ENCODE assay signal across 8 cellular contexts in the genomic region with DNA sequence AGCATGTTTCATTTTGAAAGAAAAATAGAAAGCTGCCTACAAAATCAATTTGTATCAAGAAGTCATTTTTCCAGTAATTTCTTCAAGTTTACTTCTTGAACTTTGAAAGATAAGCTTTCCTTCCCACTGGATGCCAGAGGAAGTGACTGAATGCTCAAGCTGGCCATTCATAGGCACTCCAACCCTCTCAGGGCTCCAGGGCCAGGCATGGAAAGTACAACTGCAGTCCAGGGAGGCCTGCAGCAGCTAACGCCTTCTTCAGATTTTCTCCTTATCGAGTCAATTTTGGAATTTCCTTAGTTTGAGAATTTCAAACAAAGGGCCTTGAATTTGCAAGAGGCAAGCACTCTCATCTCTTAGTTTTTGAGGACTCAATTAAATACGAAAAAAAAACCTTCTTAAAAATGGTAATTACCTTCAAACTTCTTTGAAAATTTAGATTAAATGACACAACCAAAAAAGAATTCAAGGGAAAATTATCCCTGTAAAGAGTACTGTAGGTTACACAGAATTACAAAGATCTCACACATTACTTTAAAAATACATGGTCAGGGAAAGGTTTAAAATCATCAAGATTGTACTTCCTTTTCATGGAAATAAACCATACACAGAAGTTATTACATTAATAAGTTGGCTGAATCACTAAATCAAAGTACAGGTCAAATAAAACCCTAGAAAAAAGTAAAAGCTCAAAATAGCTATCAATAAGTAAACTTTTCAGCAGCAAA. TPM values are rescaled to one million over a fixed set of nuclear protein-coding genes. Genes with fewer than 3 reads are reported as not detected.
DNase-seq lines count a peak whose midpoint lies in the region; ATAC-seq and TF ChIP-seq lines count a peak whose summit lies in the region.

No MANE protein-coding gene starts in this region.

- H3K4me3 ChIP-seq in GM23248 (peak overlapping the region; percentile 92), esophagus squamous epithelium (peak overlapping the region in 3 of 4 donors; percentile 88 to 96 (median 96)), trophoblast cell (ENCODE audit: low read depth, low read length) (no peak overlapping the region), ovary (no peak overlapping the region)

- peaks cover 50% of the 10 kb centered on the region for H3F3A ChIP-seq in GM23248 (ENCODE audit: insufficient read depth)

- H2BK120ac ChIP-seq in trophoblast cell (ENCODE audit: insufficient read depth, low read length, poor library complexity), result no peak overlapping the region

- H2BK5ac ChIP-seq in trophoblast cell (ENCODE audit: low read depth, low read length, poor library complexity), result no peak overlapping the region

- intact Hi-C loops in esophagus squamous epithelium (cut with DNase I), result no loop called here
- intact Hi-C loops in ovary (cut with DNase I), result no loop called here

- peak overlapping the region; percentile 100 for H3K4me2 ChIP-seq in GM23248 (ENCODE audit: unreplicated experiment)
- H3K4me2 ChIP-seq in trophoblast cell (ENCODE audit: low read length), result peak overlapping the region; percentile 96

- no peak overlapping the region for H4K8ac ChIP-seq in trophoblast cell (ENCODE audit: low read depth, low read length)

- TF ChIP-seq POLR2A in esophagus squamous epithelium (IDR thresholded peaks at IDR 0.05) (no peak), ovary (IDR thresholded peaks at IDR 0.05) (no peak)

- TF ChIP-seq CTCF in esophagus squamous epithelium (IDR thresholded peaks at IDR 0.05) (no peak), ovary (IDR thresholded peaks at IDR 0.05) (no peak)

- H4K20me1 ChIP-seq in GM23248 (ENCODE audit: insufficient read depth), result peaks cover 16% of the 10 kb centered on the region

- no peak overlapping the region for H2BK12ac ChIP-seq in trophoblast cell (ENCODE audit: low read length)

- peak overlapping the region; percentile 53 for H3K4ac ChIP-seq in trophoblast cell (ENCODE audit: low read depth, low read length)

- H3K79me2 ChIP-seq in GM23248 (ENCODE audit: insufficient read depth) (peaks cover 70% of the 10 kb centered on the region), trophoblast cell (ENCODE audit: control insufficient read depth, insufficient read depth, low read length, poor library complexity) (peaks cover 23% of the 10 kb centered on the region)

- no peaks in the 10 kb centered on the region for H3K9me2 ChIP-seq in GM23248 (ENCODE audit: insufficient read depth)

- no peak overlapping the region for H3K14ac ChIP-seq in trophoblast cell (ENCODE audit: low read length)

- no peak for ATAC-seq in HG03045 (IDR thresholded peaks at IDR 0.05; ENCODE audit: unreplicated experiment)

- no peak for TF ChIP-seq EP300 in ovary (IDR thresholded peaks at IDR 0.05)

- WGBS in GM23248 (ENCODE audit: low coverage in 1 of 2, low lambda C conversion rate in 2 of 2, missing lambda C conversion rate in 2 of 2), 2 experiments, result 77 to 87% methylated on average over 3 of the region's 3 CpGs
- 41 to 55% methylated on average over 3 of the region's 3 CpGs for WGBS in esophagus squamous epithelium, 2 donors
- WGBS in trophoblast cell (ENCODE audit: extremely low coverage, insufficient coverage, insufficient read length), result no CpG with 5 or more reads among the region's 3 CpGs
- 13 to 36% (median 15%) methylated on average over 3 of the region's 3 CpGs for WGBS in ovary, 3 donors

- H3K4me1 ChIP-seq in GM23248 (ENCODE audit: insufficient read depth) (peaks cover 42% of the 10 kb centered on the region), esophagus squamous epithelium (peaks cover 17 to 60% (median 30%) of the 10 kb centered on the region in 3 donors), trophoblast cell (ENCODE audit: control insufficient read depth in 1 of 2, insufficient read depth in 2 of 2, low read length in 2 of 2) (peaks cover 0 to 10% of the 10 kb centered on the region in 2 experiments), ovary (ENCODE audit: insufficient read depth) (peaks cover 8% of the 10 kb centered on the region)

- H4K12ac ChIP-seq in trophoblast cell (ENCODE audit: low read depth, low read length), result no peak overlapping the region

- H2AK5ac ChIP-seq in trophoblast cell (ENCODE audit: low read length), result no peak overlapping the region

- DNase-seq in GM23248 (peak; percentile 68), RPMI8226 (peak; percentile 32), esophagus squamous epithelium (lab: John Stamatoyannopoulos, UW) (no peak), trophoblast cell (peak; percentile 33 to 59), NCI-H2227 treated with DMSO at 0.1 percent for 48 hours (lab: John Stamatoyannopoulos, UW) (no peak), hippocampal formation (lab: John Stamatoyannopoulos, UW) (no peak), ovary (no peak)

- no peak overlapping the region for H3K18ac ChIP-seq in trophoblast cell (ENCODE audit: low read length)

- H3K36me3 ChIP-seq in GM23248 (ENCODE audit: low read depth) (no peaks in the 10 kb centered on the region), esophagus squamous epithelium (no peaks in the 10 kb centered on the region), trophoblast cell (ENCODE audit: control insufficient read depth in 1 of 2, insufficient read depth in 2 of 2, low read length in 2 of 2) (no peaks in the 10 kb centered on the region), ovary (no peaks in the 10 kb centered on the region)

- no peak overlapping the region for H4K91ac ChIP-seq in trophoblast cell (ENCODE audit: low read depth, low read length)

- H3K9ac ChIP-seq in GM23248 (peak overlapping the region; percentile 97), trophoblast cell (ENCODE audit: low read length) (no peak overlapping the region)

- peaks cover 16% of the 10 kb centered on the region for H3K79me1 ChIP-seq in trophoblast cell (ENCODE audit: low read length)

- no peak overlapping the region for H2AFZ ChIP-seq in GM23248
- no peak overlapping the region for H2AFZ ChIP-seq in trophoblast cell (ENCODE audit: insufficient read depth, low read length, poor library complexity)

- H3K27ac ChIP-seq in GM23248 (peak overlapping the region; percentile 100), esophagus squamous epithelium (peak overlapping the region; percentile 97 to 99 (median 98)), trophoblast cell (ENCODE audit: low read depth, low read length) (no peak overlapping the region), ovary (no peak overlapping the region)

- no peaks in the 10 kb centered on the region for H3K27me3 ChIP-seq in GM23248 (replicated peaks; ENCODE audit: insufficient read depth)
- H3K27me3 ChIP-seq in esophagus squamous epithelium, result no peaks in the 10 kb centered on the region
- H3K27me3 ChIP-seq in trophoblast cell (ENCODE audit: insufficient read depth, low read length), result no peaks in the 10 kb centered on the region
- H3K27me3 ChIP-seq in ovary, result no peaks in the 10 kb centered on the region

- H3K9me3 ChIP-seq in GM23248 (ENCODE audit: low read depth), result no peaks in the 10 kb centered on the region
- no peaks in the 10 kb centered on the region for H3K9me3 ChIP-seq in esophagus squamous epithelium
- H3K9me3 ChIP-seq in trophoblast cell (ENCODE audit: insufficient read depth, low read depth, low read length), result no peaks in the 10 kb centered on the region
- H3K9me3 ChIP-seq in ovary, result no peaks in the 10 kb centered on the region

- in situ Hi-C loops in GM23248 (cut with MboI), result no loop called here

- no peak overlapping the region for H3K23ac ChIP-seq in trophoblast cell (ENCODE audit: low read length)

RNA-seq across cellular contexts. Expression of gene UBP1, which starts 2.5 kb away (rescaled TPM):
- 27.4 and 38.7 TPM in 2 replicates for total RNA-seq in GM23248 (2014; rRNA removed; shearing (Covaris generic))
- polyA plus RNA-seq in GM23248 (2016; fragmentation: Nextera tagmentation; extraction: Ambion mirVana) (12.5 and 13.3 TPM in 2 replicates), ovary (10 to 100 TPM; 28.2 to 62.7 TPM)
- total RNA-seq in esophagus squamous epithelium (10 to 100 TPM; 35.0 to 59.5 (median 46.4) TPM), ovary (10 to 100 TPM; 37.9 to 58.6 (median 51.8) TPM)
- polyA plus RNA-seq in trophoblast cell (2013), result 58.8 and 62.1 TPM in 2 replicates

Comparison
In these comparisons a context has a peak if more than half of its experiments do, and no peak if none do; other contexts are left out.
1. DNase-seq: peak in GM23248 (single experiment), RPMI8226 (single experiment) and trophoblast cell (2 of 2); none in esophagus squamous epithelium (single experiment), NCI-H2227 treated with DMSO at 0.1 percent for 48 hours (single experiment), hippocampal formation (0 of 2) and ovary (0 of 5).
2. H3K27ac ChIP-seq: peak in GM23248 (single experiment) and esophagus squamous epithelium (4 of 4); none in trophoblast cell (single experiment) and ovary (0 of 2).
3. H3K4me3 ChIP-seq: peak in GM23248 (single experiment) and esophagus squamous epithelium (3 of 4); none in trophoblast cell (single experiment) and ovary (single experiment).